ENCODE assay signal across 8 cellular contexts in genomic region chr9:128503870-128504269, GRCh38. TPM values are rescaled to one million over a fixed set of nuclear protein-coding genes. Genes with fewer than 3 reads are reported as not detected.
DNase-seq lines count a peak whose midpoint lies in the region; ATAC-seq, FAIRE-seq and TF ChIP-seq lines count a peak whose summit lies in the region.

No MANE protein-coding gene starts in this region.

- peaks cover 10% of the 10 kb centered on the region for H3K79me2 ChIP-seq in endothelial cell of umbilical vein (ENCODE audit: control insufficient read depth, insufficient read depth, low read length)

- BruUV-seq in endothelial cell of umbilical vein (replicated peaks; lab: Mats Ljungman, UMichigan), result no TSS peak

- H3K9me1 ChIP-seq in endothelial cell of umbilical vein (replicated peaks; ENCODE audit: control insufficient read depth, extremely low read depth, insufficient read depth, low read length), result no peaks in the 10 kb centered on the region

- H3K4me3 ChIP-seq in endothelial cell of umbilical vein (replicated peaks in 1 of 3; ENCODE audit: insufficient read depth in 1 of 3, low read depth in 1 of 3, low read length in 3 of 3), result peak overlapping the region; percentile 18 to 80 (median 72)
- peak overlapping the region; percentile 99 for H3K4me3 ChIP-seq in neutrophil (ENCODE audit: low read depth in 1 of 2, low read length in 1 of 2)

- CTCF ChIA-PET in endothelial cell of umbilical vein (lab: Charles Lee), result interaction anchor here (2.1 to 2.7 kb wide), 3 partner anchors 10 to 65 kb away, joined by 10 to 12 read pairs (median 12); partner anchors contain the start of gene SPTAN1

- no peaks in the 10 kb centered on the region for H3K27me3 ChIP-seq in endothelial cell of umbilical vein (ENCODE audit: control insufficient read depth in 2 of 2, insufficient read depth in 2 of 2, low read length in 2 of 2)
- no peaks in the 10 kb centered on the region for H3K27me3 ChIP-seq in neutrophil

- DNase-seq in NCI-H1105 treated with DMSO at 0.1 percent for 48 hours (lab: John Stamatoyannopoulos, UW) (peak; percentile 25), NCI-H1105 (lab: John Stamatoyannopoulos, UW) (no peak), RPMI7951 (ENCODE audit: low read depth) (peak; percentile 44), endothelial cell of umbilical vein (ENCODE audit: low read depth, low spot score) (no peak), germinal center (ENCODE audit: low spot score) (no peak)

- no peaks in the 10 kb centered on the region for H4K20me1 ChIP-seq in endothelial cell of umbilical vein (replicated peaks; ENCODE audit: control insufficient read depth, extremely low read depth, insufficient read depth, low read length)

- H2AFZ ChIP-seq in endothelial cell of umbilical vein (ENCODE audit: low read depth, low read length), result no peak overlapping the region

- H3K27ac ChIP-seq in endothelial cell of umbilical vein (ENCODE audit: insufficient read depth, low read depth, low read length) (no peak overlapping the region), neutrophil (no peak overlapping the region)

- H3K36me3 ChIP-seq in endothelial cell of umbilical vein (ENCODE audit: control insufficient read depth in 2 of 2, extremely low read depth in 1 of 2, insufficient read depth in 2 of 2, low read length in 2 of 2) (peaks cover 0 to 2% of the 10 kb centered on the region in 2 experiments), neutrophil (peaks cover 20% of the 10 kb centered on the region)

- H3K4me1 ChIP-seq in endothelial cell of umbilical vein (ENCODE audit: control insufficient read depth, extremely low read depth, insufficient read depth, low read length) (peaks cover 7% of the 10 kb centered on the region), neutrophil (ENCODE audit: control insufficient read depth in 1 of 2, insufficient read depth in 1 of 2, low read depth in 1 of 2, low read length in 1 of 2) (peaks cover 20 to 23% of the 10 kb centered on the region in 2 experiments)

- no peak for FAIRE-seq in endothelial cell of umbilical vein (lab: Jason Lieb, UNC)

- no peak for TF ChIP-seq CTCF in endothelial cell of umbilical vein (IDR thresholded peaks at IDR 0.05; ENCODE audit: extremely low read depth in 1 of 2, insufficient read depth in 1 of 2, low read depth in 1 of 2, low read length in 2 of 2)
- no peak for TF ChIP-seq CTCF in neutrophil (IDR thresholded peaks at IDR 0.05)

- peak overlapping the region; percentile 53 for H3K9ac ChIP-seq in endothelial cell of umbilical vein (replicated peaks; ENCODE audit: extremely low read depth, insufficient read depth, low read length)

- TF ChIP-seq POLR2A in endothelial cell of umbilical vein (IDR thresholded peaks at IDR 0.05; ENCODE audit: low read depth, low read length), result no peak

- peak overlapping the region; percentile 71 for H3K4me2 ChIP-seq in endothelial cell of umbilical vein (ENCODE audit: insufficient read depth, low read length)

- intact Hi-C loops in endothelial cell of umbilical vein (cut with micrococcal nuclease), result loop anchor here (1.0 to 2.0 kb wide), 4 partner anchors 10 to 65 kb away; partner anchors contain the start of genes ODF2 and SPTAN1

- H3K9me3 ChIP-seq in endothelial cell of umbilical vein (replicated peaks; ENCODE audit: control insufficient read depth, insufficient read depth, low read length) (no peaks in the 10 kb centered on the region), neutrophil (no peaks in the 10 kb centered on the region)

- ATAC-seq in GM18517 (IDR thresholded peaks at IDR 0.05; ENCODE audit: unreplicated experiment), result no peak
- ATAC-seq in GM21367 (IDR thresholded peaks at IDR 0.05; ENCODE audit: unreplicated experiment), result no peak

- dilution Hi-C loops in endothelial cell of umbilical vein (cut with MboI; ENCODE audit: extremely low pct_ligation_motif_present, low sequenced_read_pairs), result no loop called here

- POLR2A ChIA-PET in endothelial cell of umbilical vein (lab: Charles Lee), result no interaction called here

TF ChIP-seq in endothelial cell of umbilical vein, 7 proteins besides CTCF, POLR2A, EP300 and RAD21:
- TF ChIP-seq GATA2 (IDR thresholded peaks at IDR 0.05; ENCODE audit: insufficient read depth, insufficient read length, low read depth, low read length), result no peak
- no peak for TF ChIP-seq FOS (IDR thresholded peaks at IDR 0.05; ENCODE audit: borderline replicate concordance, insufficient read depth, low read length)
- TF ChIP-seq EZH2 (IDR thresholded peaks at IDR 0.05; ENCODE audit: borderline replicate concordance, low read depth, low read length, severe bottlenecking), result no peak
- TF ChIP-seq POLR2AphosphoS5 (IDR thresholded peaks at IDR 0.05; ENCODE audit: insufficient read depth, low read depth, low read length), result no peak
- TF ChIP-seq MYC (IDR thresholded peaks at IDR 0.05; ENCODE audit: low read depth, low read length), result no peak
- TF ChIP-seq JUN (IDR thresholded peaks at IDR 0.05; ENCODE audit: borderline replicate concordance, insufficient read depth, insufficient read length, low read depth), result no peak
- TF ChIP-seq MAX (IDR thresholded peaks at IDR 0.05; ENCODE audit: insufficient read depth, insufficient read length), result no peak

RNA-seq across cellular contexts. Expression of gene GLE1, which starts 0.6 kb away (rescaled TPM):
- total RNA-seq in RPMI7951 (2014; rRNA removed; shearing (Covaris generic)), result 29.3 and 30.6 TPM in 2 replicates
- 20.5 and 22.6 TPM in 2 replicates for total RNA-seq in endothelial cell of umbilical vein
- polyA plus RNA-seq in endothelial cell of umbilical vein, result 12.2 and 13.0 TPM in 2 replicates
- 15.0 and 15.6 TPM in 2 replicates for polyA plus RNA-seq in endothelial cell of umbilical vein (2011; cell fraction: cytosol; rRNA removed)
- polyA plus RNA-seq in endothelial cell of umbilical vein (2011; cell fraction: nucleus; rRNA removed), result 19.0 and 21.0 TPM in 2 replicates
- 13.8 and 19.3 TPM in 2 replicates for polyA plus RNA-seq in endothelial cell of umbilical vein (2012)
- polyA minus RNA-seq in endothelial cell of umbilical vein, result 22.7 and 25.7 TPM in 2 replicates
- polyA minus RNA-seq in endothelial cell of umbilical vein (2011; cell fraction: cytosol; rRNA and poly(A)+ RNA removed), result 66.6 TPM
- polyA minus RNA-seq in endothelial cell of umbilical vein (2011; cell fraction: nucleus; rRNA and poly(A)+ RNA removed), result 6.4 and 10.0 TPM in 2 replicates

RNA-seq across cellular contexts. Expression of gene ODF2, which starts 48.1 kb away (rescaled TPM):
- 50.1 and 57.1 TPM in 2 replicates for total RNA-seq in RPMI7951 (2014; rRNA removed; shearing (Covaris generic))
- 49.5 and 50.5 TPM in 2 replicates for total RNA-seq in endothelial cell of umbilical vein
- polyA plus RNA-seq in endothelial cell of umbilical vein, result 12.8 and 16.7 TPM in 2 replicates
- 19.7 and 22.8 TPM in 2 replicates for polyA plus RNA-seq in endothelial cell of umbilical vein (2011; cell fraction: cytosol; rRNA removed)
- 146 and 163 TPM in 2 replicates for polyA plus RNA-seq in endothelial cell of umbilical vein (2011; cell fraction: nucleus; rRNA removed)
- polyA plus RNA-seq in endothelial cell of umbilical vein (2012), result 34.7 and 35.5 TPM in 2 replicates
- polyA minus RNA-seq in endothelial cell of umbilical vein, result 14.0 and 16.3 TPM in 2 replicates
- polyA minus RNA-seq in endothelial cell of umbilical vein (2011; cell fraction: cytosol; rRNA and poly(A)+ RNA removed), result 9.5 TPM
- 19.2 and 23.2 TPM in 2 replicates for polyA minus RNA-seq in endothelial cell of umbilical vein (2011; cell fraction: nucleus; rRNA and poly(A)+ RNA removed)

RNA-seq across cellular contexts. Expression of gene SPTAN1, which starts 48.5 kb away (rescaled TPM):
- 102 and 116 TPM in 2 replicates for total RNA-seq in RPMI7951 (2014; rRNA removed; shearing (Covaris generic))
- total RNA-seq in endothelial cell of umbilical vein, result 478 and 502 TPM in 2 replicates
- polyA plus RNA-seq in endothelial cell of umbilical vein, result 408 and 487 TPM in 2 replicates
- polyA plus RNA-seq in endothelial cell of umbilical vein (2011; cell fraction: cytosol; rRNA removed), result 284 and 296 TPM in 2 replicates
- polyA plus RNA-seq in endothelial cell of umbilical vein (2011; cell fraction: nucleus; rRNA removed), result 1,491 and 2,052 TPM in 2 replicates
- polyA plus RNA-seq in endothelial cell of umbilical vein (2012), result 314 and 340 TPM in 2 replicates
- 1,082 and 1,224 TPM in 2 replicates for polyA minus RNA-seq in endothelial cell of umbilical vein
- polyA minus RNA-seq in endothelial cell of umbilical vein (2011; cell fraction: cytosol; rRNA and poly(A)+ RNA removed), result 173 TPM
- polyA minus RNA-seq in endothelial cell of umbilical vein (2011; cell fraction: nucleus; rRNA and poly(A)+ RNA removed), result 1,144 and 1,213 TPM in 2 replicates

Comparison
In these comparisons a context has a peak if more than half of its experiments do, and no peak if none do; other contexts are left out.
1. DNase-seq: peak in NCI-H1105 treated with DMSO at 0.1 percent for 48 hours (single experiment) and RPMI7951 (single experiment); none in NCI-H1105 (single experiment), endothelial cell of umbilical vein (single experiment) and germinal center (single experiment).